In the genomic region with DNA sequence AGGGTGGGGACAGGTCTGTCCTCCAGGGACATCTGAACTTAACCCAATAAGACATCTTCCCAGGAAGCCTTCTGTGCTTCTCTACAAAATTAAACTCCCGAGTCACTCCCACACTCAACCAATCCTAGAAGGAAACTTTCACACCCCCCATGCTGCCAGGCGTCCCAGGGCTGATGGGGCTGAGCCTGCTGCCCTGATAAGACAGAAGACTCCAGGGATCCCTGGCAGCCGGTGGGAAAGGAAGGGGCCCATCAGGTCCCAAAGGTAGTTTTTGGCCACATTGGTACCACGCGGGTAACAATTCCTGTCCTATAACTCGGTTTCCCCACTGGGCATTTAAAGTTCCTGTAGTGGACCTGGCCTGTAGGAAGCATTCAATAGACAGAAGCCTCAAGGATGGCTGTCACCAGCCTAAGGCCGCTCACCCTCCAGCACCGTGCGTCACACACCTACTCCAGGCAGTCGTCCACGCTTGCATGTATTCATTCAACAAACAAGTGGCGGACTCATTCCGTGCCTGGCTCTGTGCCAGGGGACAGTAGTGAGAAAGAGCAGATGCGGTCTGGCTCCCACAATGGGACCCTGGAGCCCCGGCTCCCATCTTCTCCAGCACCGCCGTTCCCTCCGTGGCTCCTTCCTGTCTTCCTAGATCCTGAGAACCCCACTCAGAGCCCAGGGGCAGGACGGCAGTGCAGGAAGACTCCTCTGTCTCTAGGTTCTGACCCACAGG, we compare ENCODE assay signal across 16 cellular contexts.
DNase-seq lines count a peak whose midpoint lies in the region; ATAC-seq and TF ChIP-seq lines count a peak whose summit lies in the region.
"Had no signal": no experiment of that assay in that cellular context is flagged by ENCODE, and none has a peak within 500 bp of the region (broad histone marks: within the 10 kb centered on the region; RNA-seq: fewer than 3 reads in every experiment).

No MANE protein-coding gene starts in this region.

- H3K4me2 ChIP-seq in neural progenitor cell: no peak overlapping the region

- H3K36me3 ChIP-seq in right atrium auricular region (no peaks in the 10 kb centered on the region), spleen (no peaks in the 10 kb centered on the region), neural progenitor cell (no peaks in the 10 kb centered on the region)
- H3K36me3 ChIP-seq: HAP-1 had no signal

- no peaks in the 10 kb centered on the region for H4K20me1 ChIP-seq in neural progenitor cell (ENCODE audit: low read depth)

- peaks cover 7% of the 10 kb centered on the region for H3K4me1 Mint-ChIP-seq in neural progenitor cell

- H2AFZ ChIP-seq in neural progenitor cell (replicated peaks): no peak overlapping the region

- H3K9ac ChIP-seq in neural progenitor cell: no peak overlapping the region

- DNase-seq in right atrium auricular region (ENCODE audit: low spot score) (peak; percentile 50), Right ventricle myocardium inferior (ENCODE audit: missing footprints) (no peak), islet precursor cell (peak; percentile 25), spleen (peak; percentile 47), neural progenitor cell (ENCODE audit: low spot score) (no peak)
- DNase-seq: AML-193; CD4-positive, alpha-beta memory T cell; DMS153; EL; GOT3 had no signal

- no peak overlapping the region for H3K4me3 ChIP-seq in right atrium auricular region
- no peak overlapping the region for H3K4me3 ChIP-seq in spleen
- no peak overlapping the region for H3K4me3 ChIP-seq in neural progenitor cell
- H3K4me3 ChIP-seq: HAP-1 had no signal

- H3K27me3 ChIP-seq in right atrium auricular region (no peaks in the 10 kb centered on the region), spleen (replicated peaks in 1 of 7) (peaks cover 0 to 51% (median under 1%) of the 10 kb centered on the region in 7 donors), neural progenitor cell (no peaks in the 10 kb centered on the region)

- H3K4me1 ChIP-seq in right atrium auricular region (no peaks in the 10 kb centered on the region), spleen (no peaks in the 10 kb centered on the region), neural progenitor cell (no peaks in the 10 kb centered on the region)
- H3K4me1 ChIP-seq: HAP-1 had no signal

- intact Hi-C loops in Right ventricle myocardium inferior (cut with DNase I) (no loop called here), spleen (cut with DNase I; ENCODE audit: low total_unique reads) (no loop called here)

- no peaks in the 10 kb centered on the region for H3K79me2 ChIP-seq in neural progenitor cell (ENCODE audit: low read depth)

- H3K27ac Mint-ChIP-seq in neural progenitor cell: no peak overlapping the region
- H3K27ac Mint-ChIP-seq: CD4-positive, alpha-beta memory T cell; IgD-negative memory B cell had no signal

- H3K4me3 Mint-ChIP-seq in neural progenitor cell: no peak overlapping the region
- H3K4me3 Mint-ChIP-seq: CD4-positive, alpha-beta memory T cell; IgD-negative memory B cell had no signal

- ATAC-seq in Right ventricle myocardium inferior (no peak), HG03432 (IDR thresholded peaks at IDR 0.05; ENCODE audit: unreplicated experiment) (no peak), HG02840 (IDR thresholded peaks at IDR 0.05; ENCODE audit: low FRiP score, unreplicated experiment) (no peak)

- H3K9me3 Mint-ChIP-seq in neural progenitor cell: peaks cover 3% of the 10 kb centered on the region

- H3K27ac ChIP-seq in right atrium auricular region: no peak overlapping the region
- H3K27ac ChIP-seq in spleen: no peak overlapping the region
- no peak overlapping the region for H3K27ac ChIP-seq in neural progenitor cell
- H3K27ac ChIP-seq: 22Rv1, C4-2B had no signal

- no peaks in the 10 kb centered on the region for H3K36me3 Mint-ChIP-seq in neural progenitor cell
- H3K36me3 Mint-ChIP-seq: CD4-positive, alpha-beta memory T cell; IgD-negative memory B cell had no signal

- no peak for TF ChIP-seq CTCF in right atrium auricular region (IDR thresholded peaks at IDR 0.05)
- TF ChIP-seq CTCF in spleen (IDR thresholded peaks at IDR 0.05 in 8 of 11, conservative IDR thresholded peaks at IDR 0.05 in 3 of 11): no peak
- no peak for TF ChIP-seq CTCF in neural progenitor cell (IDR thresholded peaks at IDR 0.05)

- no peak for TF ChIP-seq POLR2A in spleen (IDR thresholded peaks at IDR 0.05)

- H3K9me3 ChIP-seq in right atrium auricular region (peaks cover 0 to 14% of the 10 kb centered on the region in 2 donors), spleen (peaks cover 0 to 20% (median 14%) of the 10 kb centered on the region in 8 donors), neural progenitor cell (ENCODE audit: low read depth) (no peaks in the 10 kb centered on the region)
- H3K9me3 ChIP-seq: HAP-1 had no signal

- H3K27me3 Mint-ChIP-seq in neural progenitor cell (ENCODE audit: insufficient read depth, low read depth): peaks cover 10% of the 10 kb centered on the region

- no peaks in the 10 kb centered on the region for H3F3A ChIP-seq in neural progenitor cell (ENCODE audit: low read depth)

- WGBS in spleen, 5 donors: 80 to 86% (median 83%) methylated on average over 19 of the region's 19 CpGs

Comparison
In these comparisons a context has a peak if more than half of its experiments do, and no peak if none do; other contexts are left out.
1. DNase-seq: peak in right atrium auricular region (single experiment), islet precursor cell (single experiment) and spleen (single experiment); none in Right ventricle myocardium inferior (single experiment) and neural progenitor cell (single experiment).